Comparison of ENCODE assay signal across 8 cellular contexts in genomic region chr7:92691578-92691977, GRCh38.
DNase-seq lines count a peak whose midpoint lies in the region; ATAC-seq and TF ChIP-seq lines count a peak whose summit lies in the region.

No MANE protein-coding gene starts in this region.

- H3K27ac Mint-ChIP-seq in activated CD4-positive, alpha-beta T cell treated with anti-CD3 and anti-CD28 coated beads, Interleukin-2, amount 10 ng/mL, durations not matched to agents 7 days and 5 days: peak overlapping the region; percentile 19
- peak overlapping the region; percentile 29 to 76 for H3K27ac Mint-ChIP-seq in effector memory CD8-positive, alpha-beta T cell
- H3K27ac Mint-ChIP-seq in nephron: peak overlapping the region; percentile 41 to 86 (median 64)

- H3K27me3 Mint-ChIP-seq in activated CD4-positive, alpha-beta T cell treated with anti-CD3 and anti-CD28 coated beads, Interleukin-2, amount 10 ng/mL, durations not matched to agents 7 days and 5 days: no peaks in the 10 kb centered on the region
- no peaks in the 10 kb centered on the region for H3K27me3 Mint-ChIP-seq in effector memory CD8-positive, alpha-beta T cell
- no peaks in the 10 kb centered on the region for H3K27me3 Mint-ChIP-seq in nephron (ENCODE audit: low read depth)

- H3K9me3 Mint-ChIP-seq in activated CD4-positive, alpha-beta T cell treated with anti-CD3 and anti-CD28 coated beads, Interleukin-2, amount 10 ng/mL, durations not matched to agents 7 days and 5 days: peaks cover 24% of the 10 kb centered on the region
- H3K9me3 Mint-ChIP-seq in effector memory CD8-positive, alpha-beta T cell: no peaks in the 10 kb centered on the region
- peaks cover 2% of the 10 kb centered on the region for H3K9me3 Mint-ChIP-seq in nephron

- CTCF ChIA-PET in activated CD4-positive, alpha-beta T cell treated with anti-CD3 and anti-CD28 coated beads, Interleukin-2, amount 10 ng/mL, durations not matched to agents 7 days and 5 days (lab: Charles Lee): interaction anchor here (1.0 kb wide), 1 partner anchor 153 kb away, joined by 3 read pairs; no protein-coding TSS in a partner anchor

- peak; percentile 90 for ATAC-seq in GM21528 (IDR thresholded peaks at IDR 0.05; ENCODE audit: low FRiP score, unreplicated experiment)
- ATAC-seq in effector memory CD8-positive, alpha-beta T cell (replicated peaks): peak; percentile 92

- H3K4me3 Mint-ChIP-seq in activated CD4-positive, alpha-beta T cell treated with anti-CD3 and anti-CD28 coated beads, Interleukin-2, amount 10 ng/mL, durations not matched to agents 7 days and 5 days: no peak overlapping the region
- H3K4me3 Mint-ChIP-seq in effector memory CD8-positive, alpha-beta T cell: no peak overlapping the region
- H3K4me3 Mint-ChIP-seq in nephron: peak overlapping the region in 1 of 3 experiments; percentile 5

- TF ChIP-seq CTCF in nephron (IDR thresholded peaks at IDR 0.05; ENCODE audit: unreplicated experiment in 3 of 3): peak; percentile 44 to 68 (median 53)

- H3K36me3 Mint-ChIP-seq in activated CD4-positive, alpha-beta T cell treated with anti-CD3 and anti-CD28 coated beads, Interleukin-2, amount 10 ng/mL, durations not matched to agents 7 days and 5 days (ENCODE audit: low read depth): peaks cover 67% of the 10 kb centered on the region
- H3K36me3 Mint-ChIP-seq in effector memory CD8-positive, alpha-beta T cell (ENCODE audit: insufficient read depth): no peaks in the 10 kb centered on the region
- peaks cover 34% of the 10 kb centered on the region for H3K36me3 Mint-ChIP-seq in nephron (ENCODE audit: low read depth)

- in situ Hi-C loops in KBM-7 (cut with MboI; ENCODE audit: low pct_unique_long_range_greater_than_20kb, low sequenced_read_pairs): no loop called here

- H3K4me1 Mint-ChIP-seq in activated CD4-positive, alpha-beta T cell treated with anti-CD3 and anti-CD28 coated beads, Interleukin-2, amount 10 ng/mL, durations not matched to agents 7 days and 5 days: peaks cover 75% of the 10 kb centered on the region
- H3K4me1 Mint-ChIP-seq in effector memory CD8-positive, alpha-beta T cell (ENCODE audit: low read depth in 2 of 2): peaks cover 17 to 31% of the 10 kb centered on the region in 2 donors
- H3K4me1 Mint-ChIP-seq in nephron: peaks cover 29% of the 10 kb centered on the region

- peak; percentile 63 for DNase-seq in activated CD4-positive, alpha-beta T cell treated with anti-CD3 and anti-CD28 coated beads, Interleukin-2, amount 10 ng/mL, durations not matched to agents 7 days and 5 days
- no peak for DNase-seq in activated CD4-positive, alpha-beta T cell treated with anti-CD3 and anti-CD28 coated beads, Interleukin-2, amount 50 U/mL, for 48 hours
- DNase-seq in KBM-7 (peak; percentile 79), SIG-M5 (lab: John Stamatoyannopoulos, UW) (peak; percentile 32), NCI-H2029 treated with DMSO at 0.1 percent for 48 hours (lab: John Stamatoyannopoulos, UW) (no peak)
- DNase-seq in effector memory CD8-positive, alpha-beta T cell: peak; percentile 9 to 19 (median 15)

- POLR2A ChIA-PET in activated CD4-positive, alpha-beta T cell treated with anti-CD3 and anti-CD28 coated beads, Interleukin-2, amount 10 ng/mL, durations not matched to agents 7 days and 5 days (lab: Charles Lee): no interaction called here

Comparison
In these comparisons a context has a peak if more than half of its experiments do, and no peak if none do; other contexts are left out.
1. DNase-seq: peak in activated CD4-positive, alpha-beta T cell treated with anti-CD3 and anti-CD28 coated beads, Interleukin-2, amount 10 ng/mL, durations not matched to agents 7 days and 5 days (single experiment), KBM-7 (single experiment), SIG-M5 (single experiment) and effector memory CD8-positive, alpha-beta T cell (3 of 3); none in activated CD4-positive, alpha-beta T cell treated with anti-CD3 and anti-CD28 coated beads, Interleukin-2, amount 50 U/mL, for 48 hours (0 of 2) and NCI-H2029 treated with DMSO at 0.1 percent for 48 hours (single experiment).
2. Peak in every context shown above with its lines, with median percentiles within 50 percentile points of each other: H3K27ac Mint-ChIP-seq.